19 cellular contexts compared by ENCODE assay signal in the genomic region with DNA sequence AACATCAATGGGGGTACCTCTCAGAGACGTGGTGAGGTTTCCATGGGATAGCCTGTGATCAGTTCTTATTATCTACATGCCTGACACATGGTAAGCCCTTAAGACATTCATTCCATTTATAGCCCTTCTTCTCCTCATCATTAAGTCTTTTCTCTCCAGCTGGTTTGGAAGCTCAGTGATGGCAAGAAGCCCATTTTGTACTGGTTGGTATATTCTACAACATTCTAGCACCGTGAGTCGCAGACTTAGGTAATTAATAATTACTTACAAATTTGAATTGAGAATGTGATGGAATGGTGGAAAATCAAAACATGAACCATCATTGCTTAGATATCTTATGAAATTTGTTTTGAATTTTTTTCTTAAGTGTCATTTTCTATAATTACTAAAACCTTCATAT.
DNase-seq lines count a peak whose midpoint lies in the region; ATAC-seq and TF ChIP-seq lines count a peak whose summit lies in the region.
"Had no signal": no experiment of that assay in that cellular context is flagged by ENCODE, and none has a peak within 500 bp of the region (broad histone marks: within the 10 kb centered on the region; RNA-seq: fewer than 3 reads in every experiment).

No MANE protein-coding gene starts in this region.

- H3K4me3 Mint-ChIP-seq in stimulated activated memory B cell treated with anti-CD40 and anti-IgM and Interleukin-4, amounts not matched to agents 10 μg/mL and 1 μg/mL and 100 μg/mL, for 72 hours: no peak overlapping the region
- H3K4me3 Mint-ChIP-seq: B cell; CD4-positive, alpha-beta T cell had no signal

- no peaks in the 10 kb centered on the region for H3K27me3 Mint-ChIP-seq in stimulated activated memory B cell treated with anti-CD40 and anti-IgM and Interleukin-4, amounts not matched to agents 10 μg/mL and 1 μg/mL and 100 μg/mL, for 72 hours
- H3K27me3 Mint-ChIP-seq: CD4-positive, alpha-beta T cell had no signal

- peaks cover 12% of the 10 kb centered on the region for H3K9me3 Mint-ChIP-seq in stimulated activated memory B cell treated with anti-CD40 and anti-IgM and Interleukin-4, amounts not matched to agents 10 μg/mL and 1 μg/mL and 100 μg/mL, for 72 hours

- peaks cover 9% of the 10 kb centered on the region for H3K4me1 Mint-ChIP-seq in stimulated activated memory B cell treated with anti-CD40 and anti-IgM and Interleukin-4, amounts not matched to agents 10 μg/mL and 1 μg/mL and 100 μg/mL, for 72 hours

- POLR2A ChIA-PET in GM10248 (lab: Yijun Ruan, JAX): no interaction called here

- DNase-seq in AG10803 (ENCODE audit: low read depth): peak; percentile 58
- peak; percentile 23 for DNase-seq in NCI-H446 treated with DMSO at 0.1 percent for 48 hours (lab: John Stamatoyannopoulos, UW)
- no peak for DNase-seq in epithelial cell of prostate (ENCODE audit: low read depth, low spot score)
- peak; percentile 62 for DNase-seq in kidney tubule cell (ENCODE audit: low spot score)
- no peak for DNase-seq in occipital lobe (lab: John Stamatoyannopoulos, UW)
- no peak for DNase-seq in GM10248 (ENCODE audit: extremely low spot score)
- DNase-seq: Calu3; CD4-positive, alpha-beta T cell; GDM1; GOT3; KG1; NCI-H1092 treated with DMSO at 0.1 percent for 48 hours; NCI-H187; NCI-H2171 treated with DMSO at 0.1 percent for 48 hours; NCI-H510A; Peyer's patch had no signal

- ATAC-seq in stimulated activated memory B cell treated with anti-CD40 and anti-IgM and Interleukin-4, amounts not matched to agents 10 μg/mL and 1 μg/mL and 100 μg/mL, for 72 hours: no peak

- H3K27ac Mint-ChIP-seq in stimulated activated memory B cell treated with anti-CD40 and anti-IgM and Interleukin-4, amounts not matched to agents 10 μg/mL and 1 μg/mL and 100 μg/mL, for 72 hours: no peak overlapping the region
- H3K27ac Mint-ChIP-seq: B cell; CD4-positive, alpha-beta T cell had no signal

- H3K36me3 Mint-ChIP-seq in stimulated activated memory B cell treated with anti-CD40 and anti-IgM and Interleukin-4, amounts not matched to agents 10 μg/mL and 1 μg/mL and 100 μg/mL, for 72 hours: peaks cover 5% of the 10 kb centered on the region

- CTCF ChIA-PET in GM10248 (lab: Yijun Ruan, JAX): interaction anchor here (4.9 kb wide), 1 partner anchor 13 kb away, joined by 41 read pairs; no protein-coding TSS in a partner anchor

- no peak for TF ChIP-seq CTCF in AG10803 (conservative IDR thresholded peaks at IDR 0.05; ENCODE audit: low read length)
- no peak for TF ChIP-seq CTCF in GM10248 (IDR thresholded peaks at IDR 0.05; ENCODE audit: control extremely low read depth, extremely low read depth, low read depth, missing control alignments)

- H3K4me3 ChIP-seq in AG10803 (ENCODE audit: low read length): no peak overlapping the region
- H3K4me3 ChIP-seq: MG63, Peyer's patch had no signal

- H3K27ac ChIP-seq in epithelial cell of prostate: peak overlapping the region; percentile 78
- H3K27ac ChIP-seq: Peyer's patch had no signal

Comparison
In these comparisons a context has a peak if more than half of its experiments do, and no peak if none do; other contexts are left out.
1. DNase-seq: peak in AG10803 (single experiment), NCI-H446 treated with DMSO at 0.1 percent for 48 hours (single experiment) and kidney tubule cell (single experiment); none in epithelial cell of prostate (single experiment), occipital lobe (single experiment) and GM10248 (single experiment).